Comparison of ENCODE assay signal across 2 cellular contexts in the genomic region with DNA sequence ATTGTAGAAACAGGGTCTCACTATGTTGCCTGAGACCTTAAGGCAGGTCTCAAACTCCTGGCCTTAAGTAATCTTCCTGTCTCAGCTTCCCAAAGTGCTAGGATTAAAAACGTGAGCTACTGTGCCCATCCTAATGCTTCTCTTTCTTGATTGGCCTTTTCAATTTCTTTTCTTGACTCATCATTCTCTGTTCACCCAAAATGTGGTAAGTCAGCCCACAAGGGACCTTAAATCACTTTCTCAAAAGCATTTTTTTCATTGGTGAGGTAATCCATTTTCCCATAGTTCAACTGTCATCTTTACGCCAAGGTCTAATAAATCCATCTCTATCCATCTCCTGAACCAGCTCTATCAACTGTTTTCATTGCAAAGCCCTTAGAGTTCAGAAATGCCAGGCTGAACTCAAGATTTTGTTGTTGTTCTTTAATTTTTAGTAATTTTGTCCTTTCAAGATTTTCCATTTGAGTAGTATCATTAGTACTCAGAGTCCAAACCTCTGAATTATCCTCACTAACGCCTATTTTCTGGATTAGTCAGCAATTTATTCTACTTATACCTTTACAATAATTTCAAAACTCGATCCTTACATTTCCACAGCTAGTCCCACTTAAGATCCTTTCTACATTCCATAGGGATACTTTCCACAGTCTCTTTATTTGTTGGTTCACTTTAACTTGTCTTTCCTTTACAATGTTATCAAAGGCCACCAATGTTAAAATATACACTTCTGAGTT.
A peak's percentile ranks its signal among the peaks of the same experiment; 100 is the strongest.
TF ChIP-seq lines count a peak whose summit lies in the region.

No MANE protein-coding gene starts in this region.

TF ChIP-seq in HepG2, 621 proteins besides CTCF, POLR2A, EP300 and RAD21:
- TF ChIP-seq TERF1 (CRISPR knock-in tag; IDR thresholded peaks at IDR 0.05) = no peak
- peak in 1 of 2 experiments; percentile 72; a peak in 3 of 4 replicates for TF ChIP-seq MAFK (conservative IDR thresholded peaks at IDR 0.05 in 1 of 2, IDR thresholded peaks at IDR 0.05 in 1 of 2; ENCODE audit: low read length in 2 of 2)
- TF ChIP-seq ZNF569 (CRISPR knock-in tag; IDR thresholded peaks at IDR 0.05; ENCODE audit: borderline replicate concordance) = no peak
- TF ChIP-seq MAFF (IDR thresholded peaks at IDR 0.05; ENCODE audit: low read depth, low read length) = peak; percentile 62

TF ChIP-seq in GM12878, 131 proteins besides CTCF, POLR2A, EP300 and RAD21:
- TF ChIP-seq YBX1 (IDR thresholded peaks at IDR 0.05) (no peak), ATF7 (IDR thresholded peaks at IDR 0.05; ENCODE audit: low read depth) (peak; percentile 55; the same call in 1 of the 2 replicates), BHLHE40 (IDR thresholded peaks at IDR 0.05; ENCODE audit: borderline replicate concordance in 1 of 2, low read depth in 2 of 2, low read length in 1 of 2) (peak; percentile 13 to 57; a peak in 1 of 4 replicates)
